20 cellular contexts compared by ENCODE assay signal in genomic region chr9:72687331-72687730, GRCh38.
A peak's percentile ranks its signal among the peaks of the same experiment; 100 is the strongest.
DNase-seq lines count a peak whose midpoint lies in the region; ATAC-seq, FAIRE-seq and TF ChIP-seq lines count a peak whose summit lies in the region.
"Had no signal": no experiment of that assay in that cellular context is flagged by ENCODE, and none has a peak within 500 bp of the region (broad histone marks: within the 10 kb centered on the region; RNA-seq: fewer than 3 reads in every experiment).

No MANE protein-coding gene starts in this region.

- no peak overlapping the region for H3K27ac Mint-ChIP-seq in activated T-cell treated with anti-CD3 and anti-CD28 coated beads, Interleukin-2, amount 50 U/mL, for 72 hours
- H3K27ac Mint-ChIP-seq: CD4-positive, CD25-positive, alpha-beta regulatory T cell; HFFc6 had no signal

- no peak overlapping the region for H3K4me3 ChIP-seq in smooth muscle cell
- H3K4me3 ChIP-seq: BLaER1 treated with 17β-estradiol and CSF1 and Interleukin-3, amounts not matched to agents 10 nM and 100 nM had no signal

- no peak overlapping the region for H3K27ac ChIP-seq in smooth muscle cell (ENCODE audit: low read depth)
- H3K27ac ChIP-seq: BLaER1 treated with 17β-estradiol and CSF1 and Interleukin-3, amounts not matched to agents 10 nM and 100 nM had no signal

- no peak overlapping the region for H3K4me3 Mint-ChIP-seq in activated T-cell treated with anti-CD3 and anti-CD28 coated beads, Interleukin-2, amount 50 U/mL, for 72 hours
- H3K4me3 Mint-ChIP-seq: CD4-positive, CD25-positive, alpha-beta regulatory T cell; HFFc6 had no signal

- H3K9ac ChIP-seq in smooth muscle cell (ENCODE audit: low read depth): no peak overlapping the region
- H3K9ac ChIP-seq: BLaER1 treated with 17β-estradiol and CSF1 and Interleukin-3, amounts not matched to agents 10 nM and 100 nM had no signal

- no peaks in the 10 kb centered on the region for H3F3A ChIP-seq in smooth muscle cell (ENCODE audit: low read depth)

- no peaks in the 10 kb centered on the region for H3K27me3 ChIP-seq in smooth muscle cell (ENCODE audit: low read depth)
- H3K27me3 ChIP-seq: BLaER1 treated with 17β-estradiol and CSF1 and Interleukin-3, amounts not matched to agents 10 nM and 100 nM had no signal

- H3K36me3 ChIP-seq in smooth muscle cell (ENCODE audit: low read depth): no peaks in the 10 kb centered on the region
- H3K36me3 ChIP-seq: BLaER1 treated with 17β-estradiol and CSF1 and Interleukin-3, amounts not matched to agents 10 nM and 100 nM had no signal

- H3K9me3 ChIP-seq in smooth muscle cell (replicated peaks; ENCODE audit: low read depth): peaks cover 6% of the 10 kb centered on the region
- H3K9me3 ChIP-seq: BLaER1 treated with 17β-estradiol and CSF1 and Interleukin-3, amounts not matched to agents 10 nM and 100 nM had no signal

- H3K27me3 Mint-ChIP-seq in activated T-cell treated with anti-CD3 and anti-CD28 coated beads, Interleukin-2, amount 50 U/mL, for 72 hours (ENCODE audit: low read depth): peaks cover 28% of the 10 kb centered on the region

- intact Hi-C loops in posterior cingulate gyrus (cut with DNase I): loop anchor here (10.0 kb wide), 1 partner anchor 313 kb away; no protein-coding TSS in a partner anchor

- DNase-seq in H54 (ENCODE audit: insufficient read length, low spot score) (no peak), SK-MEL-5 (ENCODE audit: low read depth, low spot score) (peak; percentile 97), inferior parietal cortex (ENCODE audit: extremely low spot score) (peak; percentile 55), smooth muscle cell (lab: John Stamatoyannopoulos, UW; ENCODE audit: unreplicated experiment) (no peak), SIG-M5 treated with dmso at 0.1 percent for 504 hours (lab: John Stamatoyannopoulos, UW; ENCODE audit: unreplicated experiment) (no peak), H4 (ENCODE audit: low spot score) (no peak), posterior cingulate gyrus (no peak)
- no peak for DNase-seq in activated T-cell treated with anti-CD3 and anti-CD28 coated beads, Interleukin-2, amount 50 U/mL, for 72 hours
- DNase-seq: ACHN; Calu3; CD4-positive, CD25-positive, alpha-beta regulatory T cell; DMS 273 treated with DMSO at 0.1 percent for 48 hours; DMS79; GOT3; HCEC 1CT; HFFc6 had no signal

- no peaks in the 10 kb centered on the region for H4K20me1 ChIP-seq in smooth muscle cell (ENCODE audit: low read depth)
- H4K20me1 ChIP-seq: BLaER1 treated with 17β-estradiol and CSF1 and Interleukin-3, amounts not matched to agents 10 nM and 100 nM had no signal

- peak overlapping the region; percentile 51 for H3K4me2 ChIP-seq in smooth muscle cell
- H3K4me2 ChIP-seq: BLaER1 treated with 17β-estradiol and CSF1 and Interleukin-3, amounts not matched to agents 10 nM and 100 nM had no signal

- TF ChIP-seq CTCF in smooth muscle cell (IDR thresholded peaks at IDR 0.05; ENCODE audit: borderline replicate concordance, insufficient read depth, poor library complexity, severe bottlenecking): no peak

- H3K79me2 ChIP-seq in smooth muscle cell (ENCODE audit: low read depth): no peaks in the 10 kb centered on the region

- in situ Hi-C loops in SK-MEL-5 (cut with HindIII; ENCODE audit: low pct_unique_long_range_greater_than_20kb, low sequenced_read_pairs): no loop called here

- H2AFZ ChIP-seq in smooth muscle cell (ENCODE audit: low read depth): no peak overlapping the region

- H3K4me1 Mint-ChIP-seq in activated T-cell treated with anti-CD3 and anti-CD28 coated beads, Interleukin-2, amount 50 U/mL, for 72 hours (ENCODE audit: low read depth): no peaks in the 10 kb centered on the region
- H3K4me1 Mint-ChIP-seq: CD4-positive, CD25-positive, alpha-beta regulatory T cell had no signal

- no peak for TF ChIP-seq POLR2A in H54 (IDR thresholded peaks at IDR 0.05; ENCODE audit: low read depth, low read length)

- H3K36me3 Mint-ChIP-seq in activated T-cell treated with anti-CD3 and anti-CD28 coated beads, Interleukin-2, amount 50 U/mL, for 72 hours (ENCODE audit: insufficient read depth in 2 of 2): no peaks in the 10 kb centered on the region
- H3K36me3 Mint-ChIP-seq: CD4-positive, CD25-positive, alpha-beta regulatory T cell had no signal

- ATAC-seq in activated T-cell treated with anti-CD3 and anti-CD28 coated beads, Interleukin-2, amount 50 U/mL, for 72 hours (replicated peaks in 1 of 2): no peak
- ATAC-seq: HepG2 had no signal

- H3K9me3 Mint-ChIP-seq in activated T-cell treated with anti-CD3 and anti-CD28 coated beads, Interleukin-2, amount 50 U/mL, for 72 hours: peaks cover 0 to 2% of the 10 kb centered on the region in 2 donors
- H3K9me3 Mint-ChIP-seq: HFFc6 had no signal

- FAIRE-seq in H54 (lab: Jason Lieb, UNC): peak; percentile 66
- FAIRE-seq: GM12891, HepG2, HTR-8/SVneo had no signal

- no peaks in the 10 kb centered on the region for H3K4me1 ChIP-seq in smooth muscle cell (ENCODE audit: low read depth)
- H3K4me1 ChIP-seq: BLaER1 treated with 17β-estradiol and CSF1 and Interleukin-3, amounts not matched to agents 10 nM and 100 nM had no signal

Comparison
In these comparisons a context has a peak if more than half of its experiments do, and no peak if none do; other contexts are left out.
1. DNase-seq: peak in SK-MEL-5 (single experiment) and inferior parietal cortex (single experiment); none in H54 (single experiment), smooth muscle cell (single experiment), SIG-M5 treated with dmso at 0.1 percent for 504 hours (single experiment), H4 (single experiment), activated T-cell treated with anti-CD3 and anti-CD28 coated beads, Interleukin-2, amount 50 U/mL, for 72 hours (0 of 2) and posterior cingulate gyrus (0 of 10).